9 cellular contexts compared by ENCODE assay signal in the genomic region with DNA sequence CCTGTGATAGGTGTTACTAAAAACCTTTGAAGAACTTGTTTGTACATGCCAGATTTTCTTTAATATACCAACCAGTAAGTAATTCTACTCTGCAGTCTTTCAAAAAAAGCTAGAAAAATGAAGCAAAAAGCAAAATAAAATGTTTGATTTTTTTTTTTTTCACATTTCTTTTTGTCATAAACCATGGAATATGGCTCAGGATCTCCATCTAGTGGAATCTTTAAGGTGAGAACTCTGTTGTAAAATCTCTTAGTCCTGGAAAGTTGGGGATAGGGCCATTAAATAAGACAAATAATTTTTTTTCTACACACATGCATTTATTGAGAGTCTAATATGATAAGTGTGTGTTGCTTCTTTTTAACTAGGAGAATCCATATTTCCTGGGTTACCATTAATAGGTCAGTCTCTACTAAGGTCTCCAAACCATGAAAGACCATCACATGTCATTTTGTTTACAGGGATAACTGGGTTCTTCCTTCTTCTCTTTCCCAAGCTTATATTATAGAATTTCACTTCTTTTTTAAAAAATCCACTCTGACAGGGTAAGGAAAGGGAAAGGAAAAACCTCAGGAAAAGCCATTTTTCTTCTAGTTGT.
DNase-seq lines count a peak whose midpoint lies in the region; ATAC-seq, FAIRE-seq and TF ChIP-seq lines count a peak whose summit lies in the region.
"Had no signal": no experiment of that assay in that cellular context is flagged by ENCODE, and none has a peak within 500 bp of the region (broad histone marks: within the 10 kb centered on the region; RNA-seq: fewer than 3 reads in every experiment).

No MANE protein-coding gene starts in this region.

- no peak overlapping the region for H3K9ac ChIP-seq in OCI-LY3 (ENCODE audit: low read length)
- H3K9ac ChIP-seq in colonic mucosa (ENCODE audit: low read depth in 2 of 2, low read length in 2 of 2) = no peak overlapping the region

- intact Hi-C loops in colonic mucosa (cut with DNase I) = no loop called here

- DNase-seq in activated naive CD4-positive, alpha-beta T cell treated with anti-CD3 and anti-CD28 coated beads, Interleukin-2, amount 50 U/mL, for 16 hours = no peak
- peak; percentile 63 for DNase-seq in fibroblast of mammary gland (ENCODE audit: low read depth)
- peak; percentile 76 for DNase-seq in superior temporal gyrus (ENCODE audit: extremely low spot score)
- no peak for DNase-seq in colonic mucosa
- DNase-seq in HTR-8/SVneo (ENCODE audit: insufficient read length, low spot score) = no peak
- DNase-seq: retina had no signal

- H3K27me3 Mint-ChIP-seq in activated naive CD4-positive, alpha-beta T cell treated with anti-CD3 and anti-CD28 coated beads, Interleukin-2, amount 50 U/mL, for 24 hours = no peaks in the 10 kb centered on the region

- H3K4me1 ChIP-seq in OCI-LY3 (ENCODE audit: low read length) (no peaks in the 10 kb centered on the region), colonic mucosa (no peaks in the 10 kb centered on the region)

- H3K9me3 ChIP-seq in OCI-LY3 (ENCODE audit: insufficient read depth, low read length) (no peaks in the 10 kb centered on the region), colonic mucosa (no peaks in the 10 kb centered on the region)

- H3K36me3 ChIP-seq in OCI-LY3 (replicated peaks; ENCODE audit: low read depth, low read length) (no peaks in the 10 kb centered on the region), colonic mucosa (no peaks in the 10 kb centered on the region)

- peak; percentile 56 for TF ChIP-seq CTCF in OCI-LY3 (IDR thresholded peaks at IDR 0.05; ENCODE audit: low read depth, low read length)
- TF ChIP-seq CTCF in fibroblast of mammary gland (conservative IDR thresholded peaks at IDR 0.05; ENCODE audit: control insufficient read depth, insufficient read depth, low read depth, low read length) = peak; percentile 60
- no peak for TF ChIP-seq CTCF in colonic mucosa (IDR thresholded peaks at IDR 0.05)

- no peak overlapping the region for H3K4me3 ChIP-seq in OCI-LY3 (ENCODE audit: low read length)
- no peak overlapping the region for H3K4me3 ChIP-seq in fibroblast of mammary gland (ENCODE audit: control insufficient read depth, low read depth, low read length)
- H3K4me3 ChIP-seq in colonic mucosa = no peak overlapping the region

- no peak overlapping the region for H3K27ac Mint-ChIP-seq in activated naive CD4-positive, alpha-beta T cell treated with anti-CD3 and anti-CD28 coated beads, Interleukin-2, amount 50 U/mL, for 24 hours

- H3K4me2 ChIP-seq in OCI-LY3 (ENCODE audit: low read length) = no peak overlapping the region

- ATAC-seq in HG02623 (IDR thresholded peaks at IDR 0.05; ENCODE audit: unreplicated experiment) = no peak

- H4K20me1 ChIP-seq in OCI-LY3 (ENCODE audit: insufficient read depth, low read length) = no peaks in the 10 kb centered on the region

- H3K9me3 Mint-ChIP-seq in activated naive CD4-positive, alpha-beta T cell treated with anti-CD3 and anti-CD28 coated beads, Interleukin-2, amount 50 U/mL, for 24 hours = no peaks in the 10 kb centered on the region

- H3K27me3 ChIP-seq in OCI-LY3 (ENCODE audit: low read depth, low read length) (no peaks in the 10 kb centered on the region), colonic mucosa (no peaks in the 10 kb centered on the region)

- H2AFZ ChIP-seq in OCI-LY3 (ENCODE audit: low read depth, low read length) = no peak overlapping the region

- no peak for FAIRE-seq in HTR-8/SVneo (lab: Jason Lieb, UNC)

- H3K27ac ChIP-seq in OCI-LY3 (ENCODE audit: low read length) = no peak overlapping the region
- no peak overlapping the region for H3K27ac ChIP-seq in colonic mucosa

- no peaks in the 10 kb centered on the region for H3K79me2 ChIP-seq in OCI-LY3 (ENCODE audit: low read length)

- H3K4me1 Mint-ChIP-seq in activated naive CD4-positive, alpha-beta T cell treated with anti-CD3 and anti-CD28 coated beads, Interleukin-2, amount 50 U/mL, for 24 hours = peaks cover 35% of the 10 kb centered on the region

- peak overlapping the region; percentile 7 for H3K4me3 Mint-ChIP-seq in activated naive CD4-positive, alpha-beta T cell treated with anti-CD3 and anti-CD28 coated beads, Interleukin-2, amount 50 U/mL, for 24 hours

- peaks cover 3% of the 10 kb centered on the region for H3K36me3 Mint-ChIP-seq in activated naive CD4-positive, alpha-beta T cell treated with anti-CD3 and anti-CD28 coated beads, Interleukin-2, amount 50 U/mL, for 24 hours

Comparison
In these comparisons a context has a peak if more than half of its experiments do, and no peak if none do; other contexts are left out.
1. DNase-seq: peak in fibroblast of mammary gland (single experiment) and superior temporal gyrus (single experiment); none in activated naive CD4-positive, alpha-beta T cell treated with anti-CD3 and anti-CD28 coated beads, Interleukin-2, amount 50 U/mL, for 16 hours (single experiment), colonic mucosa (single experiment) and HTR-8/SVneo (single experiment).